ENCODE assay signal across 8 cellular contexts in genomic region chrX:23187819-23188218, GRCh38.
"Had no signal": no experiment of that assay in that cellular context is flagged by ENCODE, and none has a peak within 500 bp of the region (broad histone marks: within the 10 kb centered on the region; RNA-seq: fewer than 3 reads in every experiment).

No MANE protein-coding gene starts in this region.

- FAIRE-seq: G401.6, GM12878, GM12891, GM12892, GM18507, GM19239 had no signal

- DNase-seq: GDM1, GF-D8 had no signal

- H3K4me3 ChIP-seq: GM12878 had no signal

- ATAC-seq: GM12878 had no signal
